1 cellular context compared by ENCODE assay signal in genomic region chr5:157689942-157690689, GRCh38.
TF ChIP-seq lines count a peak whose summit lies in the region.

No MANE protein-coding gene starts in this region.

TF ChIP-seq in HepG2, 621 proteins besides CTCF, POLR2A, EP300 and RAD21:
- TF ChIP-seq SOX13 (IDR thresholded peaks at IDR 0.05) (no peak), SOX13 (CRISPR knock-in tag; conservative IDR thresholded peaks at IDR 0.05 in 1 of 2, IDR thresholded peaks at IDR 0.05 in 1 of 2) (no peak), IRF1 (CRISPR knock-in tag; IDR thresholded peaks at IDR 0.05; ENCODE audit: low read depth) (no peak), ZNF687 (CRISPR knock-in tag; IDR thresholded peaks at IDR 0.05) (peak; percentile 27; the same call in 1 of the 2 replicates), SIX1 (CRISPR knock-in tag; IDR thresholded peaks at IDR 0.05; ENCODE audit: borderline replicate concordance) (0 out of 2 replicates have a peak, but pooled peaks have one; percentile 49)
